Comparison of ENCODE assay signal across 19 cellular contexts in the genomic region with DNA sequence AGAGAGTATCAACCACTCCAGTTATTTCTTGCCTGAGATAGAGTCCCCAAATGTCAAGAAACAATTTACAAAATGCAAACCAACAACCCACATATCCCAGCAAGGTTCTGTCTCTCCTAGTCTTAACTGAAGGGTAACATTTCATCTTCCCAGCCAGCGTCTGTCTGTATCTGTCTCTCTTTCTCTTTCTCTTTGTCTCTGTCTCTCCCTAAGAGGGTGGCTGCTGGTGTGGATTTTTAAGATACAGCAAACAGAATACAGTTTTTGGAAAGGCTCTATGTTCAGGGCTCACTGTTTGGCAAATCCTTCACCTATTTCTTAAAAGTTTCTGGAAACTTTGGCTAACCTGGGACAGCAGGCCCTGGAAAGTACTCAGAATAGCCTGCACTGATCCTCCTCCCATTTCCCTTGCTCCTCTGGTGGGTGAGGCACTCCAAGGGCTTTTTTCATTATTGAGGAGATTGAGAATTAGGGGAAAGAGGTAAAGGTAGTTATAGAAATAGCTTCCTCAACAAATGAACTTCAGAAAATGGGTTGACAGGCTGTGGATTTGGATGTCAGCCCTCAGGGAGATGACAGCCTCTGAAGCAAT. TPM values are rescaled to one million over a fixed set of nuclear protein-coding genes. Genes with fewer than 3 reads are reported as not detected.
DNase-seq lines count a peak whose midpoint lies in the region; ATAC-seq and TF ChIP-seq lines count a peak whose summit lies in the region.
"Had no signal": no experiment of that assay in that cellular context is flagged by ENCODE, and none has a peak within 500 bp of the region (broad histone marks: within the 10 kb centered on the region; RNA-seq: fewer than 3 reads in every experiment).

No MANE protein-coding gene starts in this region.

- H3K9me3 ChIP-seq in ascending aorta (no peaks in the 10 kb centered on the region), iPS-15b (ENCODE audit: control insufficient read depth, insufficient read depth, low read length) (no peaks in the 10 kb centered on the region), skeletal muscle satellite cell (replicated peaks; ENCODE audit: low read length) (no peaks in the 10 kb centered on the region)

- peak overlapping the region; percentile 93 to 97 for H3K27ac ChIP-seq in ascending aorta
- H3K27ac ChIP-seq: foreskin keratinocyte, HL-60 had no signal

- TF ChIP-seq CTCF in AG10803 (conservative IDR thresholded peaks at IDR 0.05; ENCODE audit: low read length) = no peak
- TF ChIP-seq CTCF in ascending aorta (IDR thresholded peaks at IDR 0.05) = no peak

- H3K4me3 ChIP-seq in AG10803 (ENCODE audit: low read length) (peak overlapping the region; percentile 59), ascending aorta (peak overlapping the region; percentile 46 to 75), iPS-15b (ENCODE audit: low read depth, low read length) (peak overlapping the region; percentile 8), skeletal muscle satellite cell (ENCODE audit: low read length) (no peak overlapping the region)

- no peaks in the 10 kb centered on the region for H3K9me3 Mint-ChIP-seq in stimulated activated effector memory CD8-positive, alpha-beta T cell treated with anti-CD3 and anti-CD28 coated beads, Interleukin-12 subunit alpha, Interleukin-12 subunit beta, amount 100 ng/mL, for 72 hours
- H3K9me3 Mint-ChIP-seq in stimulated activated memory B cell treated with anti-CD40 and anti-IgM and Interleukin-4, amounts not matched to agents 10 μg/mL and 1 μg/mL and 100 μg/mL, for 72 hours = no peaks in the 10 kb centered on the region
- H3K9me3 Mint-ChIP-seq: stimulated activated naive CD8-positive, alpha-beta T cell treated with anti-CD3 and anti-CD28 coated beads, Interleukin-15, Interleukin-2, amounts not matched to agents 100 ng/mL and 50 ng/mL, for 24 hours had no signal

- no peak overlapping the region for H3K27ac Mint-ChIP-seq in stimulated activated effector memory CD8-positive, alpha-beta T cell treated with anti-CD3 and anti-CD28 coated beads, Interleukin-12 subunit alpha, Interleukin-12 subunit beta, amount 100 ng/mL, for 72 hours
- H3K27ac Mint-ChIP-seq in stimulated activated memory B cell treated with anti-CD40 and anti-IgM and Interleukin-4, amounts not matched to agents 10 μg/mL and 1 μg/mL and 100 μg/mL, for 72 hours = no peak overlapping the region
- H3K27ac Mint-ChIP-seq: stimulated activated naive CD8-positive, alpha-beta T cell treated with anti-CD3 and anti-CD28 coated beads, Interleukin-15, Interleukin-2, amounts not matched to agents 100 ng/mL and 50 ng/mL, for 24 hours had no signal

- H3K4me1 ChIP-seq in ascending aorta (peaks cover 7 to 83% of the 10 kb centered on the region in 2 donors), iPS-15b (ENCODE audit: control insufficient read depth, insufficient read depth, low read length) (peaks cover 4% of the 10 kb centered on the region), skeletal muscle satellite cell (ENCODE audit: control insufficient read depth, insufficient read depth, low read length) (peaks cover 34% of the 10 kb centered on the region)
- H3K4me1 ChIP-seq: foreskin keratinocyte had no signal

- intact Hi-C loops in ascending aorta (cut with DNase I) = loop anchor here (2.0 kb wide), 1 partner anchor 17 kb away; no protein-coding TSS in a partner anchor

- no peaks in the 10 kb centered on the region for H3K36me3 ChIP-seq in ascending aorta
- no peaks in the 10 kb centered on the region for H3K36me3 ChIP-seq in iPS-15b (ENCODE audit: control insufficient read depth, insufficient read depth, low read length)
- H3K36me3 ChIP-seq in skeletal muscle satellite cell (ENCODE audit: insufficient read depth, low read length) = peaks cover 8% of the 10 kb centered on the region

- no peak overlapping the region for H3K4me3 Mint-ChIP-seq in stimulated activated effector memory CD8-positive, alpha-beta T cell treated with anti-CD3 and anti-CD28 coated beads, Interleukin-12 subunit alpha, Interleukin-12 subunit beta, amount 100 ng/mL, for 72 hours
- no peak overlapping the region for H3K4me3 Mint-ChIP-seq in stimulated activated memory B cell treated with anti-CD40 and anti-IgM and Interleukin-4, amounts not matched to agents 10 μg/mL and 1 μg/mL and 100 μg/mL, for 72 hours
- H3K4me3 Mint-ChIP-seq: stimulated activated naive CD8-positive, alpha-beta T cell treated with anti-CD3 and anti-CD28 coated beads, Interleukin-15, Interleukin-2, amounts not matched to agents 100 ng/mL and 50 ng/mL, for 24 hours had no signal

- DNase-seq in AG10803 (ENCODE audit: low read depth) = no peak
- no peak for DNase-seq in ascending aorta (ENCODE audit: low spot score in 2 of 2)
- no peak for DNase-seq in stimulated activated effector memory CD8-positive, alpha-beta T cell treated with anti-CD3 and anti-CD28 coated beads, Interleukin-12 subunit alpha, Interleukin-12 subunit beta, amount 100 ng/mL, for 72 hours (ENCODE audit: low spot score in 2 of 2)
- no peak for DNase-seq in KG1 (lab: John Stamatoyannopoulos, UW)
- DNase-seq: ACHN; activated CD4-positive, CD25-positive, alpha-beta regulatory T cell; activated gamma-delta T cell treated with Interleukin-2 at 50 U/mL for 16 hours; foreskin keratinocyte; NCI-H187; NCI-H510A; nucleus accumbens; small intestine; T-helper 1 cell had no signal

- H3K9ac ChIP-seq in iPS-15b (ENCODE audit: low read depth, low read length) (no peak overlapping the region), skeletal muscle satellite cell (ENCODE audit: low read depth, low read length) (peak overlapping the region; percentile 85)

- H3K27me3 ChIP-seq in ascending aorta (no peaks in the 10 kb centered on the region), iPS-15b (ENCODE audit: control insufficient read depth, insufficient read depth, low read length) (peaks cover 99% of the 10 kb centered on the region), skeletal muscle satellite cell (ENCODE audit: control insufficient read depth, insufficient read depth, low read length) (no peaks in the 10 kb centered on the region)

- H3K27me3 Mint-ChIP-seq in stimulated activated memory B cell treated with anti-CD40 and anti-IgM and Interleukin-4, amounts not matched to agents 10 μg/mL and 1 μg/mL and 100 μg/mL, for 72 hours = peaks cover 16% of the 10 kb centered on the region

- no peaks in the 10 kb centered on the region for H3K36me3 Mint-ChIP-seq in stimulated activated effector memory CD8-positive, alpha-beta T cell treated with anti-CD3 and anti-CD28 coated beads, Interleukin-12 subunit alpha, Interleukin-12 subunit beta, amount 100 ng/mL, for 72 hours
- H3K36me3 Mint-ChIP-seq in stimulated activated memory B cell treated with anti-CD40 and anti-IgM and Interleukin-4, amounts not matched to agents 10 μg/mL and 1 μg/mL and 100 μg/mL, for 72 hours = no peaks in the 10 kb centered on the region

- H3K4me1 Mint-ChIP-seq in stimulated activated effector memory CD8-positive, alpha-beta T cell treated with anti-CD3 and anti-CD28 coated beads, Interleukin-12 subunit alpha, Interleukin-12 subunit beta, amount 100 ng/mL, for 72 hours = peaks cover 5% of the 10 kb centered on the region
- H3K4me1 Mint-ChIP-seq in stimulated activated memory B cell treated with anti-CD40 and anti-IgM and Interleukin-4, amounts not matched to agents 10 μg/mL and 1 μg/mL and 100 μg/mL, for 72 hours = peaks cover 6% of the 10 kb centered on the region

- peak overlapping the region; percentile 77 for H3K4me2 ChIP-seq in skeletal muscle satellite cell (ENCODE audit: low read length)

- no peak for ATAC-seq in stimulated activated effector memory CD8-positive, alpha-beta T cell treated with anti-CD3 and anti-CD28 coated beads, Interleukin-12 subunit alpha, Interleukin-12 subunit beta, amount 100 ng/mL, for 72 hours
- ATAC-seq in stimulated activated memory B cell treated with anti-CD40 and anti-IgM and Interleukin-4, amounts not matched to agents 10 μg/mL and 1 μg/mL and 100 μg/mL, for 72 hours = no peak
- ATAC-seq in HG03095 (IDR thresholded peaks at IDR 0.05; ENCODE audit: unreplicated experiment) = no peak
- ATAC-seq: foreskin keratinocyte had no signal

RNA-seq across cellular contexts. Expression of a gene that starts 6.2 kb away (rescaled TPM):
- total RNA-seq in ascending aorta = 20.4 TPM
- total RNA-seq in skeletal muscle satellite cell (2012; rRNA removed) = 1.3 and 1.7 TPM in 2 replicates

RNA-seq across cellular contexts. Expression of a gene that starts 18.1 kb away (rescaled TPM):
- 19.3 TPM for total RNA-seq in ascending aorta
- 1.1 and 6.3 TPM in 2 replicates for total RNA-seq in skeletal muscle satellite cell (2012; rRNA removed)

RNA-seq across cellular contexts. Expression of a gene that starts 21.7 kb away (rescaled TPM):
- 0.53 TPM for total RNA-seq in ascending aorta
- under 0.01 TPM in 2 replicates for total RNA-seq in skeletal muscle satellite cell (2012; rRNA removed)
- total RNA-seq: foreskin keratinocyte had no signal

RNA-seq across cellular contexts. Expression of a gene that starts 27.0 kb away (rescaled TPM):
- total RNA-seq in ascending aorta = 55.3 TPM
- 4.6 and 5.9 TPM in 2 replicates for total RNA-seq in skeletal muscle satellite cell (2012; rRNA removed)

RNA-seq across cellular contexts. Expression of a gene that starts 32.9 kb away (rescaled TPM):
- 5.1 TPM for total RNA-seq in ascending aorta
- total RNA-seq in skeletal muscle satellite cell (2012; rRNA removed) = 5.5 and 6.6 TPM in 2 replicates
- total RNA-seq: foreskin keratinocyte had no signal
